In the genomic region with DNA sequence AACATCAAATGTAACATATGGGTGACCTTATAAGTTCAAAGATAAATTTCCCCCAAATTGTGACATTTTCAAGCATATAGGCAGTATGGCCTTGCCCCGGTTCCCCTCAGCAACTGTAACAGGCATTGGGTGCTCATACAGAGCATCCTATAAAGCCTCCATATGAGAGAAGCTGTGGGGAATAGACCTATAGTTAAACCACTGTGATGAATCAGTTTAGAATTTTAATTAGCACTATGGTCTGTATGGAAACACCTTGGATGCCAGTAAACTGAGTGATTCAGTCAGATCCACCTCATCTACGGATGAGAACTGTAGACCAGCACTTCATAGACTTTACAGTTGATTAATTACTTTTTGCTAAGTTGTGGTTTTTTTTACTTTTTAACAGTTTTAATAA, we compare ENCODE assay signal across 26 cellular contexts.
"Had no signal": no experiment of that assay in that cellular context is flagged by ENCODE, and none has a peak within 500 bp of the region (broad histone marks: within the 10 kb centered on the region; RNA-seq: fewer than 3 reads in every experiment).

No MANE protein-coding gene starts in this region.

- H2AFZ ChIP-seq: neural progenitor cell, parathyroid adenoma had no signal

- H3K9me3 Mint-ChIP-seq: central memory CD8-positive, alpha-beta T cell; immature natural killer cell had no signal

- H3K27me3 Mint-ChIP-seq: activated CD4-positive, alpha-beta memory T cell treated with anti-CD3 and anti-CD28 coated beads, Interleukin-2, amount 10 ng/mL, durations not matched to agents 7 days and 5 days; activated CD4-positive, alpha-beta T cell treated with anti-CD3 and anti-CD28 coated beads, Interleukin-2, amount 10 ng/mL, durations not matched to agents 24 days and 14 days; activated CD8-positive, alpha-beta memory T cell treated with anti-CD3 and anti-CD28 coated beads, Interleukin-2, amount 10 ng/mL, durations not matched to agents 7 days and 5 days; central memory CD8-positive, alpha-beta T cell; dendritic cell treated with granulocyte-macrophage colony-stimulating factor and Interleukin-4, amounts not matched to agents 40 ng/mL and 50 ng/mL, for 4 days; naive thymus-derived CD4-positive, alpha-beta T cell had no signal

- H3K4me1 Mint-ChIP-seq: endodermal cell, neural progenitor cell had no signal

- DNase-seq: activated CD4-positive, alpha-beta memory T cell treated with anti-CD3 and anti-CD28 coated beads, Interleukin-2, amount 10 ng/mL, durations not matched to agents 7 days and 5 days; activated CD4-positive, alpha-beta T cell treated with anti-CD3 and anti-CD28 coated beads, Interleukin-2, amount 10 ng/mL, durations not matched to agents 24 days and 14 days; activated CD4-positive, CD25-positive, alpha-beta regulatory T cell; activated CD8-positive, alpha-beta memory T cell treated with anti-CD3 and anti-CD28 coated beads, Interleukin-2, amount 10 ng/mL, durations not matched to agents 7 days and 5 days; activated naive CD4-positive, alpha-beta T cell; endodermal cell; foreskin fibroblast; heart left ventricle; hypothalamus; immature natural killer cell; midbrain; naive thymus-derived CD4-positive, alpha-beta T cell; occipital lobe; psoas muscle; sigmoid colon; small intestine; stimulated activated naive CD4-positive, alpha-beta T cell; trophoblast cell had no signal

- H3K4me2 ChIP-seq: neural progenitor cell had no signal

- H3K27me3 ChIP-seq: heart left ventricle, neural progenitor cell, sigmoid colon had no signal

- H3K4me3 ChIP-seq: heart left ventricle, neural progenitor cell, psoas muscle, sigmoid colon, thoracic aorta had no signal

- FAIRE-seq: bronchial epithelial cell, small intestine, urothelium cell line had no signal

- H3K9me3 ChIP-seq: psoas muscle, thoracic aorta had no signal

- H3K9ac ChIP-seq: neural progenitor cell, parathyroid adenoma had no signal

- H3K27ac Mint-ChIP-seq: activated CD4-positive, alpha-beta memory T cell treated with anti-CD3 and anti-CD28 coated beads, Interleukin-2, amount 10 ng/mL, durations not matched to agents 7 days and 5 days; activated CD4-positive, alpha-beta T cell treated with anti-CD3 and anti-CD28 coated beads, Interleukin-2, amount 10 ng/mL, durations not matched to agents 24 days and 14 days; activated CD8-positive, alpha-beta memory T cell treated with anti-CD3 and anti-CD28 coated beads, Interleukin-2, amount 10 ng/mL, durations not matched to agents 7 days and 5 days; dendritic cell treated with granulocyte-macrophage colony-stimulating factor and Interleukin-4, amounts not matched to agents 40 ng/mL and 50 ng/mL, for 4 days; endodermal cell; naive thymus-derived CD4-positive, alpha-beta T cell; neural progenitor cell had no signal

- H3K27ac ChIP-seq: heart left ventricle, neural progenitor cell, parathyroid adenoma, psoas muscle, sigmoid colon, thoracic aorta had no signal

- H3K4me1 ChIP-seq: heart left ventricle, neural progenitor cell, parathyroid adenoma, psoas muscle, sigmoid colon had no signal

- ATAC-seq: activated CD8-positive, alpha-beta memory T cell treated with anti-CD3 and anti-CD28 coated beads, Interleukin-2, amount 10 ng/mL, durations not matched to agents 7 days and 5 days; esophagus mucosa; heart left ventricle; naive thymus-derived CD4-positive, alpha-beta T cell; psoas muscle had no signal

- H3K79me2 ChIP-seq: parathyroid adenoma had no signal

- H3K4me3 Mint-ChIP-seq: activated CD4-positive, alpha-beta memory T cell treated with anti-CD3 and anti-CD28 coated beads, Interleukin-2, amount 10 ng/mL, durations not matched to agents 7 days and 5 days; activated CD4-positive, alpha-beta T cell treated with anti-CD3 and anti-CD28 coated beads, Interleukin-2, amount 10 ng/mL, durations not matched to agents 24 days and 14 days; activated CD8-positive, alpha-beta memory T cell treated with anti-CD3 and anti-CD28 coated beads, Interleukin-2, amount 10 ng/mL, durations not matched to agents 7 days and 5 days; central memory CD8-positive, alpha-beta T cell; dendritic cell treated with granulocyte-macrophage colony-stimulating factor and Interleukin-4, amounts not matched to agents 40 ng/mL and 50 ng/mL, for 4 days; endodermal cell; immature natural killer cell; naive thymus-derived CD4-positive, alpha-beta T cell; neural progenitor cell had no signal
